ENCODE assay signal across 25 cellular contexts in the genomic region with DNA sequence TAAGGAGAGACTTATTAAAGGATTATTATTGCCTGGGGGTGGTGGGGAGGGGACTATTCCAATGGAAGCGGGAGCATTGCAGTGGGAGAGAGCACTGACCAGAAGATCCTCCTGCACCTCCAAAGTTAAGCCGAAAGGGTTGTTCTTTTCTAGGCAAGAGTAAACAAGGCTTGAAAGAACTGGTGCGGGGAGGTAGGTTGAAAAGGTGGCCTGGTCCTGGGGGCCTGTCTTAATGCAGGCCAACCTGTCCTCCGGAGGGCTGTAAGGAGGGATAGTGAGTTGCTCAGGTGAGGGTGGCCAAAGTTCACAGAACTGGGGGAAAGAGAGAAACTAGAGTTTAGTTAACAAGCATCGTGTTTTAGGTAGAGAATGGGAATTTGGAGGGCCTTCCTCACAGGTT.
"Had no signal": no experiment of that assay in that cellular context is flagged by ENCODE, and none has a peak within 500 bp of the region (broad histone marks: within the 10 kb centered on the region; RNA-seq: fewer than 3 reads in every experiment).

No MANE protein-coding gene starts in this region.

- H3K27ac Mint-ChIP-seq: activated CD4-positive, alpha-beta memory T cell treated with anti-CD3 and anti-CD28 coated beads for 36 hours; activated naive CD4-positive, alpha-beta T cell treated with anti-CD3 and anti-CD28 coated beads, Interleukin-2, amount 10 ng/mL, durations not matched to agents 7 days and 5 days; activated naive CD8-positive, alpha-beta T cell treated with anti-CD3 and anti-CD28 coated beads, Interleukin-2, amount 50 U/mL, for 24 hours; stimulated activated naive CD8-positive, alpha-beta T cell treated with anti-CD3 and anti-CD28 coated beads, Interleukin-15, amount 100 ng/mL, for 72 hours; T-helper 1 cell treated with Interleukin-12 subunit alpha and Interleukin-12 subunit beta and Interleukin-4 antibody, amounts not matched to agents 30 μg/mL and 1 μg/mL, for 36 hours had no signal

- H3K27me3 ChIP-seq: left lung, ovary, uterus had no signal

- H3K4me1 ChIP-seq: left lung, tibial artery, uterus had no signal

- H3K4me1 Mint-ChIP-seq: activated naive CD4-positive, alpha-beta T cell treated with anti-CD3 and anti-CD28 coated beads, Interleukin-2, amount 10 ng/mL, durations not matched to agents 7 days and 5 days had no signal

- H3K4me3 ChIP-seq: left lung, lung, ovary, skin epidermis, tibial artery, uterus had no signal

- H3K4me3 Mint-ChIP-seq: activated CD4-positive, alpha-beta memory T cell treated with anti-CD3 and anti-CD28 coated beads for 36 hours; activated naive CD4-positive, alpha-beta T cell treated with anti-CD3 and anti-CD28 coated beads, Interleukin-2, amount 10 ng/mL, durations not matched to agents 7 days and 5 days; activated naive CD8-positive, alpha-beta T cell treated with anti-CD3 and anti-CD28 coated beads, Interleukin-2, amount 50 U/mL, for 24 hours; naive thymus-derived CD8-positive, alpha-beta T cell; stimulated activated naive CD8-positive, alpha-beta T cell treated with anti-CD3 and anti-CD28 coated beads, Interleukin-15, amount 100 ng/mL, for 72 hours; T-helper 1 cell treated with Interleukin-12 subunit alpha and Interleukin-12 subunit beta and Interleukin-4 antibody, amounts not matched to agents 30 μg/mL and 1 μg/mL, for 36 hours had no signal

- H3K27ac ChIP-seq: left lung, neutrophil, ovary, skin epidermis, tibial artery, uterus had no signal

- H3K27me3 Mint-ChIP-seq: activated CD4-positive, alpha-beta memory T cell treated with anti-CD3 and anti-CD28 coated beads for 36 hours; activated naive CD8-positive, alpha-beta T cell treated with anti-CD3 and anti-CD28 coated beads, Interleukin-2, amount 50 U/mL, for 24 hours; naive thymus-derived CD8-positive, alpha-beta T cell; stimulated activated naive CD8-positive, alpha-beta T cell treated with anti-CD3 and anti-CD28 coated beads, Interleukin-15, amount 100 ng/mL, for 72 hours had no signal

- DNase-seq: activated CD4-positive, alpha-beta memory T cell treated with anti-CD3 and anti-CD28 coated beads for 36 hours; activated CD4-positive, alpha-beta T cell treated with anti-CD3 and anti-CD28 coated beads for 48 hours; activated effector memory CD4-positive, alpha-beta T cell treated with anti-CD3 and anti-CD28 coated beads, Interleukin-2, amount 50 U/mL, for 16 hours; activated naive CD4-positive, alpha-beta T cell treated with anti-CD3 and anti-CD28 coated beads, Interleukin-2, amount 10 ng/mL, durations not matched to agents 7 days and 5 days; activated naive CD8-positive, alpha-beta T cell treated with anti-CD3 and anti-CD28 coated beads, Interleukin-2, amount 50 U/mL, for 24 hours; dermis blood vessel endothelial cell; effector CD8-positive, alpha-beta T cell; foreskin melanocyte; glutamatergic neuron; hippocampal formation; kidney glomerular epithelial cell; left lung; ovary; right cardiac atrium; stimulated activated CD4-positive, alpha-beta T cell treated with anti-CD3 and anti-CD28 coated beads, Interleukin-1b, Interleukin-23, amount 100 ng/mL, for 48 hours; stimulated activated naive CD8-positive, alpha-beta T cell treated with anti-CD3 and anti-CD28 coated beads, Interleukin-15, amount 100 ng/mL, for 72 hours; T1000; tibial artery; uterus had no signal

- H3K36me3 ChIP-seq: left lung, neutrophil, ovary, tibial artery, uterus had no signal

- H3K36me3 Mint-ChIP-seq: activated CD4-positive, alpha-beta memory T cell treated with anti-CD3 and anti-CD28 coated beads for 36 hours; activated naive CD4-positive, alpha-beta T cell treated with anti-CD3 and anti-CD28 coated beads, Interleukin-2, amount 10 ng/mL, durations not matched to agents 7 days and 5 days; naive thymus-derived CD8-positive, alpha-beta T cell had no signal

- ATAC-seq: activated naive CD8-positive, alpha-beta T cell treated with anti-CD3 and anti-CD28 coated beads, Interleukin-2, amount 50 U/mL, for 24 hours; esophagus mucosa; left lung; naive thymus-derived CD8-positive, alpha-beta T cell; right cardiac atrium; stimulated activated naive CD8-positive, alpha-beta T cell treated with anti-CD3 and anti-CD28 coated beads, Interleukin-15, amount 100 ng/mL, for 72 hours had no signal

- H3K9me3 Mint-ChIP-seq: activated CD4-positive, alpha-beta memory T cell treated with anti-CD3 and anti-CD28 coated beads for 36 hours; activated naive CD4-positive, alpha-beta T cell treated with anti-CD3 and anti-CD28 coated beads, Interleukin-2, amount 10 ng/mL, durations not matched to agents 7 days and 5 days; activated naive CD8-positive, alpha-beta T cell treated with anti-CD3 and anti-CD28 coated beads, Interleukin-2, amount 50 U/mL, for 24 hours; naive thymus-derived CD8-positive, alpha-beta T cell; stimulated activated naive CD8-positive, alpha-beta T cell treated with anti-CD3 and anti-CD28 coated beads, Interleukin-15, amount 100 ng/mL, for 72 hours; T-helper 1 cell treated with Interleukin-12 subunit alpha and Interleukin-12 subunit beta and Interleukin-4 antibody, amounts not matched to agents 30 μg/mL and 1 μg/mL, for 36 hours had no signal

- H3K9me3 ChIP-seq: left lung, neutrophil, ovary, tibial artery, uterus had no signal
